ENCODE assay signal across 8 cellular contexts in genomic region chr2:238288650-238289573, GRCh38. TPM values are rescaled to one million over a fixed set of nuclear protein-coding genes. Genes with fewer than 3 reads are reported as not detected.
DNase-seq lines count a peak whose midpoint lies in the region; ATAC-seq and TF ChIP-seq lines count a peak whose summit lies in the region.

No MANE protein-coding gene starts in this region.

- peak; percentile 93 for ATAC-seq in HG03439 (IDR thresholded peaks at IDR 0.05; ENCODE audit: unreplicated experiment)
- peak; percentile 86 for ATAC-seq in activated CD4-positive, alpha-beta T cell treated with anti-CD3 and anti-CD28 coated beads for 36 hours
- peak; percentile 66 for ATAC-seq in left colon

- peak overlapping the region; percentile 74 for H3K4me3 Mint-ChIP-seq in activated CD4-positive, alpha-beta T cell treated with anti-CD3 and anti-CD28 coated beads for 36 hours

- no peaks in the 10 kb centered on the region; the same call in 1 of the 2 replicates for H3K36me3 ChIP-seq in BE2C

- TF ChIP-seq POLR2A in GM19193 (IDR thresholded peaks at IDR 0.05; ENCODE audit: extremely low read depth, insufficient read depth, insufficient read length) = peak; percentile 71

- H3K9me3 ChIP-seq in BE2C = no peaks in the 10 kb centered on the region

- peak; percentile 9; the same call in 1 of the 2 replicates for TF ChIP-seq CTCF in BE2C (IDR thresholded peaks at IDR 0.05; ENCODE audit: low read depth, low read length)

- peak overlapping the region; percentile 82 for H3K27ac Mint-ChIP-seq in activated CD4-positive, alpha-beta T cell treated with anti-CD3 and anti-CD28 coated beads for 36 hours

- peak overlapping the region; percentile 81 for H3K27ac ChIP-seq in cingulate gyrus (ENCODE audit: low read depth, low read length)

- H3K27me3 Mint-ChIP-seq in activated CD4-positive, alpha-beta T cell treated with anti-CD3 and anti-CD28 coated beads for 36 hours = no peaks in the 10 kb centered on the region

- DNase-seq in BE2C (peak; percentile 99), NCI-H510A (lab: John Stamatoyannopoulos, UW) (peak; percentile 96), left colon (peak; percentile 97 to 99)
- DNase-seq in activated CD4-positive, alpha-beta T cell treated with anti-CD3 and anti-CD28 coated beads for 36 hours = peak; percentile 98
- peak; percentile 97 for DNase-seq in stimulated activated CD4-positive, alpha-beta T cell treated with anti-CD3 and anti-CD28 coated beads, Interleukin-1b, Interleukin-23, amount 100 ng/mL, for 48 hours

- POLR2A ChIA-PET in activated CD4-positive, alpha-beta T cell treated with anti-CD3 and anti-CD28 coated beads for 36 hours (lab: Charles Lee) = interaction anchor here (0.9 to 1.1 kb wide), 2 partner anchors 150 to 151 kb away, joined by 3 to 4 read pairs; no protein-coding TSS in a partner anchor

- H3K36me3 Mint-ChIP-seq in activated CD4-positive, alpha-beta T cell treated with anti-CD3 and anti-CD28 coated beads for 36 hours (ENCODE audit: low read depth) = no peaks in the 10 kb centered on the region

- no peaks in the 10 kb centered on the region for H3K9me3 Mint-ChIP-seq in activated CD4-positive, alpha-beta T cell treated with anti-CD3 and anti-CD28 coated beads for 36 hours (ENCODE audit: low read depth)

- CTCF ChIA-PET in activated CD4-positive, alpha-beta T cell treated with anti-CD3 and anti-CD28 coated beads for 36 hours (lab: Charles Lee) = interaction anchor here (0.8 to 2.0 kb wide), 5 partner anchors 13 to 366 kb away, joined by 3 to 8 read pairs (median 4); no protein-coding TSS in a partner anchor

- H3K4me1 Mint-ChIP-seq in activated CD4-positive, alpha-beta T cell treated with anti-CD3 and anti-CD28 coated beads for 36 hours = peaks cover 32% of the 10 kb centered on the region

- no peaks in the 10 kb centered on the region for H3K27me3 ChIP-seq in BE2C

- peak overlapping the region; percentile 93 for H3K4me3 ChIP-seq in BE2C (ENCODE audit: low read depth, low read length)

- no peaks in the 10 kb centered on the region for H3K4me1 ChIP-seq in BE2C

- intact Hi-C loops in activated CD4-positive, alpha-beta T cell treated with anti-CD3 and anti-CD28 coated beads for 36 hours (cut with DNase I, micrococcal nuclease) = loop anchor here (1.0 to 10.0 kb wide), 13 partner anchors 31 to 848 kb away; partner anchors contain the start of genes ASB1 (in 2 of the 2), TRAF3IP1 (in 2 of the 2), HES6 (in 1 of the 2) and ILKAP (in 1 of the 2)
- intact Hi-C loops in left colon (cut with DNase I, micrococcal nuclease) = no loop called here

RNA-seq across cellular contexts. Expression of gene PER2, which starts 0.5 kb away (rescaled TPM):
- 15.7 TPM for polyA plus RNA-seq in BE2C (2012; ENCODE audit: insufficient read depth, insufficient read length, low read depth)
- 10 to 100 TPM; 12.2 to 13.5 TPM for total RNA-seq in activated CD4-positive, alpha-beta T cell treated with anti-CD3 and anti-CD28 coated beads for 36 hours
- total RNA-seq in left colon = 10 to 100 TPM; 16.9 to 35.4 TPM

RNA-seq across cellular contexts. Expression of gene TRAF3IP1, which starts 31.4 kb away (rescaled TPM):
- 7.3 TPM for polyA plus RNA-seq in BE2C (2012; ENCODE audit: insufficient read depth, insufficient read length, low read depth)
- total RNA-seq in activated CD4-positive, alpha-beta T cell treated with anti-CD3 and anti-CD28 coated beads for 36 hours = 1 to 10 TPM; 8.5 to 9.8 TPM
- total RNA-seq in left colon = 10 to 100 TPM; 18.0 to 23.3 TPM

RNA-seq across cellular contexts. Expression of gene HES6, which starts 49.1 kb away (rescaled TPM):
- polyA plus RNA-seq in BE2C (2012; ENCODE audit: insufficient read depth, insufficient read length, low read depth) = 55.3 TPM
- total RNA-seq in activated CD4-positive, alpha-beta T cell treated with anti-CD3 and anti-CD28 coated beads for 36 hours = 1 to 10 TPM; 1.8 to 4.0 TPM
- total RNA-seq in left colon = 10 to 100 TPM; 32.0 to 54.8 TPM

Comparison
In these comparisons a context has a peak if more than half of its experiments do, and no peak if none do; other contexts are left out.
1. Peak in every context shown above with its lines: DNase-seq, ATAC-seq, H3K4me3 ChIP-seq and H3K27ac ChIP-seq.
2. RNA of gene HES6, which starts 49.1 kb away (total RNA-seq): 32.0 to 54.8 TPM in left colon; 1.8 to 4.0 TPM in activated CD4-positive, alpha-beta T cell treated with anti-CD3 and anti-CD28 coated beads for 36 hours; every median in the first group is over 4 times any median in the second.
3. intact Hi-C loops: an anchor here in activated CD4-positive, alpha-beta T cell treated with anti-CD3 and anti-CD28 coated beads for 36 hours (1.0 to 10.0 kb wide); none called in left colon.